Comparison of ENCODE assay signal across 8 cellular contexts in the genomic region with DNA sequence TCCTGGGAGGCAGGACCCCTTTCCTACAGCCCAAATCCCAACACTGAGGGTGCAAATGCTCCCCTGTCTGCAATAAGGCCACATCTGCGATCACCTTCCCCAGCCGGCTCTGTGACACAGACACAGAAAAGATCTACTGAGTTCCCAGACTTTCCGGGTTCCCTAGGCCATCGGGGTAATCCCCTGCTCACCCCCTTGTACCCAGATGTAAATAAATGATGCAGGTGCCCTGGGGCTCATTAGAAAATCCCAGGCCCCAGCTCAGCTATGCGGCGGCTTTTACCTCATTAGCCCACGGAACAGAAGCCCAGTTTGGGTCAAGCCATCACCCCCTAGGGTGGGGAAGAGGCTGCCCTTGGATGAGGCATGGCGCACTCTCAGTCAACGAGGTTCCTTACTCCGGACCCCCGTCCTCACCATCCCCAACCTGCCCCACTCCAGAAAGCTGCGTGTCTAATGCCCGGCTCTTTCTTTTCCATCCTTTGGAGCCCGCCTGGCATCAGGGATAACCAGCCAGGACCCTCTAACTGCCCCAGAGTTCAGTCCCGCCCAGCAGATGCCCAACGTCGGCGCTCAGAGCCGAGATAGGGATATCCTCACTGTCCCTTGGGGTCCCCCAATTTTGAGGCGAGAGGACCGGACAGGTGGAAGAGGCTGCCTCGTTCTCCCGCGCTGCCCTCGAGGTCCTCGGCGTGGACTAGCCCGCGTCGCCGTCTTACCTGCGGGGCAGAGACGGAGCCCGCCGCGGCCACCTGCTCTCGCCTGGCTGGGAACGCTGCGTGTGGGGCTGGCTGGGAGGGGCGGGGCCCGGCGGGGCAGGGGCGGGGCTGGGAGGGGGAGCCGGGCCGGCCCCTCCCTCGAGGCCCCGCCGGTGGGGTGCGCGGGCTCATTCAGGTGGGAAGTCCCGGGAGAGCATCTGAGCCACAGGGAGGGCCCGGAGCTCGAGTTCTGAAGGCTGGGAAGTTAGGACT. TPM values are rescaled to one million over a fixed set of nuclear protein-coding genes. Genes with fewer than 3 reads are reported as not detected.
A peak's percentile ranks its signal among the peaks of the same experiment; 100 is the strongest.
DNase-seq lines count a peak whose midpoint lies in the region; ATAC-seq and TF ChIP-seq lines count a peak whose summit lies in the region.

A gene with protein sequence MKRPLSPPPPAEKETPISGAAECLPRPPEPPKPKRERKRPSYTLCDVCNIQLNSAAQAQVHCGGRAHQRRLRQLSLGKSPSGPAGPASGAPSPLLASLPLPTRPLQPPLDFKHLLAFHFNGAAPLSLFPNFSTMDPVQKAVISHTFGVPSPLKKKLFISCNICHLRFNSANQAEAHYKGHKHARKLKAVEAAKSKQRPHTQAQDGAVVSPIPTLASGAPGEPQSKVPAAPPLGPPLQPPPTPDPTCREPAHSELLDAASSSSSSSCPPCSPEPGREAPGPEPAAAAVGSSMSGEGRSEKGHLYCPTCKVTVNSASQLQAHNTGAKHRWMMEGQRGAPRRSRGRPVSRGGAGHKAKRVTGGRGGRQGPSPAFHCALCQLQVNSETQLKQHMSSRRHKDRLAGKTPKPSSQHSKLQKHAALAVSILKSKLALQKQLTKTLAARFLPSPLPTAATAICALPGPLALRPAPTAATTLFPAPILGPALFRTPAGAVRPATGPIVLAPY (minus strand): TSS at position 783 of the 971 bp plus-strand sequence. CDS start 35,417 bp downstream, outside the sequence.

- H3K27me3 ChIP-seq in CD8-positive, alpha-beta T cell (ENCODE audit: insufficient read depth, low read length): no peaks in the 10 kb centered on the region
- peaks cover 32% of the 10 kb centered on the region for H3K27me3 ChIP-seq in transverse colon

- H3K27ac Mint-ChIP-seq in CD8-positive, alpha-beta T cell: no peak within 1 kb of the TSS
- H3K27ac Mint-ChIP-seq in naive B cell: peak within 1 kb of the TSS in 3 of 6 donors; percentile 53 to 68 (median 66)

- in situ Hi-C loops in transverse colon (cut with MboI; ENCODE audit: low pct_ligation_motif_present in 1 of 4, low pct_unique_long_range_greater_than_20kb in 1 of 4, low sequenced_read_pairs in 3 of 4): loop anchor here in 1 of 4 donors (25.0 kb wide), 1 partner anchor 361 kb away; a partner anchor contains a TSS

- no peak for TF ChIP-seq POLR2A in transverse colon (IDR thresholded peaks at IDR 0.05)

- TF ChIP-seq CTCF in CD8-positive, alpha-beta T cell (IDR thresholded peaks at IDR 0.05): no peak
- no peak for TF ChIP-seq CTCF in transverse colon (IDR thresholded peaks at IDR 0.05)

- POLR2A ChIA-PET in CD8-positive, alpha-beta T cell (lab: Charles Lee): interaction anchor here (0.6 to 1.4 kb wide), 3 partner anchors 11 to 80 kb away, joined by 3 read pairs; a partner anchor contains a TSS

- H3K9me3 Mint-ChIP-seq in CD8-positive, alpha-beta T cell: no peaks in the 10 kb centered on the region
- H3K9me3 Mint-ChIP-seq in naive B cell: no peaks in the 10 kb centered on the region

- H3K27me3 Mint-ChIP-seq in CD8-positive, alpha-beta T cell (ENCODE audit: low read depth): peaks cover 12% of the 10 kb centered on the region
- peaks cover 6 to 44% (median 29%) of the 10 kb centered on the region in 3 donors for H3K27me3 Mint-ChIP-seq in naive B cell

- H3K4me1 ChIP-seq in CD8-positive, alpha-beta T cell (ENCODE audit: insufficient read depth, low read length): peaks cover 9% of the 10 kb centered on the region
- peaks cover 0 to 11% (median 9%) of the 10 kb centered on the region in 4 donors for H3K4me1 ChIP-seq in transverse colon

- H3K4me1 Mint-ChIP-seq in CD8-positive, alpha-beta T cell (ENCODE audit: low read depth): peaks cover 7% of the 10 kb centered on the region
- peaks cover 8 to 17% (median 8%) of the 10 kb centered on the region in 3 donors for H3K4me1 Mint-ChIP-seq in naive B cell

- peak; percentile 87 for ATAC-seq in CD8-positive, alpha-beta T cell
- ATAC-seq in naive B cell (ENCODE audit: low read depth in 2 of 2) (peak; percentile 74 to 80), GM21825 (IDR thresholded peaks at IDR 0.05; ENCODE audit: unreplicated experiment) (no peak)

- TF ChIP-seq EP300 in transverse colon (IDR thresholded peaks at IDR 0.05; ENCODE audit: low read depth): no peak

- no peaks in the 10 kb centered on the region for H3K36me3 ChIP-seq in CD8-positive, alpha-beta T cell (ENCODE audit: insufficient read depth, low read length)
- H3K36me3 ChIP-seq in transverse colon: no peaks in the 10 kb centered on the region

- no peaks in the 10 kb centered on the region for H3K9me3 ChIP-seq in CD8-positive, alpha-beta T cell (ENCODE audit: low read length)
- no peaks in the 10 kb centered on the region for H3K9me3 ChIP-seq in transverse colon

- CTCF ChIA-PET in CD8-positive, alpha-beta T cell (lab: Charles Lee): interaction anchor here (1.0 to 4.6 kb wide), 4 partner anchors 9 to 135 kb away, joined by 3 to 22 read pairs (median 3); no protein-coding TSS in a partner anchor

- DNase-seq in CD8-positive, alpha-beta T cell: peak in 6 of 7 experiments; percentile 24 to 59 (median 46)
- DNase-seq in NCI-H510A (lab: John Stamatoyannopoulos, UW) (peak; percentile 10), naive B cell (peak; percentile 22), NOMO-1 (lab: John Stamatoyannopoulos, UW; ENCODE audit: unreplicated experiment in 2 of 2) (no peak), COLO829 (ENCODE audit: low spot score) (no peak), transverse colon (no peak)
- DNase-seq in activated naive CD4-positive, alpha-beta T cell treated with anti-CD3 and anti-CD28 coated beads, Interleukin-2, amount 50 U/mL, for 16 hours: peak; percentile 64

- 13 to 22% methylated on average over 3 to 38 of the region's 53 CpGs for WGBS in transverse colon (ENCODE audit: low coverage in 1 of 2), 2 donors

- peaks cover 5% of the 10 kb centered on the region for H3K36me3 Mint-ChIP-seq in CD8-positive, alpha-beta T cell
- no peaks in the 10 kb centered on the region for H3K36me3 Mint-ChIP-seq in naive B cell

- H3K4me3 ChIP-seq in CD8-positive, alpha-beta T cell (ENCODE audit: low read depth, low read length): peak within 1 kb of the TSS; percentile 47
- peak within 1 kb of the TSS in 2 of 4 donors; percentile 15 to 16 for H3K4me3 ChIP-seq in transverse colon

- intact Hi-C loops in CD8-positive, alpha-beta T cell (cut with DNase I, micrococcal nuclease): no loop called here
- intact Hi-C loops in transverse colon (cut with DNase I; ENCODE audit: low total_unique reads): loop anchor here (5.0 kb wide), 1 partner anchor 71 kb away; no protein-coding TSS in a partner anchor

- no peak within 1 kb of the TSS for H3K27ac ChIP-seq in CD8-positive, alpha-beta T cell (ENCODE audit: low read depth, low read length)
- no peak within 1 kb of the TSS for H3K27ac ChIP-seq in transverse colon

- H3K4me3 Mint-ChIP-seq in CD8-positive, alpha-beta T cell: peak within 1 kb of the TSS; percentile 58
- H3K4me3 Mint-ChIP-seq in naive B cell: peak within 1 kb of the TSS in 7 of 8 donors; percentile 61 to 85 (median 73)

RNA-seq across cellular contexts. Expression of the gene that starts here (rescaled TPM):
- total RNA-seq in CD8-positive, alpha-beta T cell: under 1 TPM in 1 of 2 experiments, not detected in 1; 0.19 TPM
- under 1 TPM in 1 of 6 donors, not detected in 5; 0.21 TPM for polyA plus RNA-seq in naive B cell (ENCODE audit: low read depth in 6 of 6)
- under 1 TPM in 2 of 4 donors, not detected in 2; 0.27 to 0.48 TPM for total RNA-seq in transverse colon

Comparison
In these comparisons a context has a peak if more than half of its experiments do, and no peak if none do; other contexts are left out.
1. Peak in DNase-seq, ATAC-seq and H3K4me3 ChIP-seq in CD8-positive, alpha-beta T cell; RNA of the gene not detected or under 1 TPM.
2. Peak in DNase-seq and ATAC-seq in naive B cell; RNA of the gene not detected or under 1 TPM.
3. DNase-seq: peak in NCI-H510A (single experiment) and activated naive CD4-positive, alpha-beta T cell treated with anti-CD3 and anti-CD28 coated beads, Interleukin-2, amount 50 U/mL, for 16 hours (single experiment); none in NOMO-1 (0 of 2), COLO829 (single experiment) and transverse colon (single experiment).